In the genomic region with DNA sequence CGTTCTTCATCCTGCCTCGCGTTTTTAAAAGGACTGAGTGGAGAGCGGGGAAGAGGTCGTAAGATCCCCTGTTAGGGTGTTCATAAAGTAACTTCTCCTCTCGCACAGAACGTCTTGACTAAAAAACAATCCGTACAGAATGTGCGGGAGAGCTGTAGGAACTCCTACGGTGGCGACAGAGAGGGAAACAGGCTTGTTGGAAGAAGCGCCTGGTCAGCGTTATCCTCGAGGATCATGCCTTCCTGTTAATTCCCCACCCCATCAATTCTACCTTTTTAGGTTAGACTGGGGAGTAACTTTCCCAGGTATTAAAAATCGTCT, we compare ENCODE assay signal across 8 cellular contexts. TPM values are rescaled to one million over a fixed set of nuclear protein-coding genes. Genes with fewer than 3 reads are reported as not detected.
DNase-seq lines count a peak whose midpoint lies in the region; ATAC-seq and TF ChIP-seq lines count a peak whose summit lies in the region.

No MANE protein-coding gene starts in this region.

- DNase-seq in DMS79 treated with DMSO at 0.1 percent for 48 hours (lab: John Stamatoyannopoulos, UW) (peak; percentile 82), activated B cell treated with CpG ODN at 0.5 μM for 24 hours (peak; percentile 18), cardiac muscle cell (ENCODE audit: low read depth in 1 of 2, low spot score in 1 of 2) (no peak), renal cortical epithelial cell (ENCODE audit: low read depth) (peak; percentile 48), SHP77 treated with DMSO at 0.1 percent for 48 hours (lab: John Stamatoyannopoulos, UW) (no peak)
- DNase-seq in activated CD4-positive, alpha-beta T cell treated with anti-CD3 and anti-CD28 coated beads, Interleukin-2, amount 50 U/mL, for 4 hours: no peak

- H3K27me3 Mint-ChIP-seq in activated B cell treated with CpG ODN at 0.5 μM for 24 hours: no peaks in the 10 kb centered on the region

- no peaks in the 10 kb centered on the region for H3K9me3 Mint-ChIP-seq in activated B cell treated with CpG ODN at 0.5 μM for 24 hours

- H3K27ac Mint-ChIP-seq in activated B cell treated with CpG ODN at 0.5 μM for 24 hours: peak overlapping the region; percentile 96

- CTCF ChIA-PET in activated B cell treated with CpG ODN at 0.5 μM for 24 hours (lab: Charles Lee): no interaction called here

- no peaks in the 10 kb centered on the region for H3K9me3 ChIP-seq in cardiac muscle cell (ENCODE audit: low read depth)

- H3K36me3 ChIP-seq in cardiac muscle cell: no peaks in the 10 kb centered on the region

- peaks cover 27% of the 10 kb centered on the region for H3K4me1 Mint-ChIP-seq in activated B cell treated with CpG ODN at 0.5 μM for 24 hours

- H3K4me3 Mint-ChIP-seq in activated B cell treated with CpG ODN at 0.5 μM for 24 hours: peak overlapping the region; percentile 96

- intact Hi-C loops in activated B cell treated with CpG ODN at 0.5 μM for 24 hours (cut with micrococcal nuclease): loop anchor here (1.0 to 10.0 kb wide), 11 partner anchors 23 to 1850 kb away; a partner anchor contains a TSS

- peaks cover 37% of the 10 kb centered on the region for H3K36me3 Mint-ChIP-seq in activated B cell treated with CpG ODN at 0.5 μM for 24 hours (ENCODE audit: low read depth)

- peak overlapping the region; percentile 79 for H3K4me3 ChIP-seq in cardiac muscle cell

- ATAC-seq in GM19463 (IDR thresholded peaks at IDR 0.05; ENCODE audit: unreplicated experiment): peak; percentile 4
- peak; percentile 4 for ATAC-seq in HG03571 (IDR thresholded peaks at IDR 0.05; ENCODE audit: unreplicated experiment)
- peak; percentile 0 for ATAC-seq in activated B cell treated with CpG ODN at 0.5 μM for 24 hours (ENCODE audit: low read depth)

- H3K4me1 ChIP-seq in cardiac muscle cell (ENCODE audit: low read depth): peaks cover 20% of the 10 kb centered on the region

- H3K27me3 ChIP-seq in cardiac muscle cell: no peaks in the 10 kb centered on the region

- H3K27ac ChIP-seq in cardiac muscle cell: peak overlapping the region; percentile 93

- no peak for TF ChIP-seq CTCF in activated B cell treated with CpG ODN at 0.5 μM for 24 hours (IDR thresholded peaks at IDR 0.05)
- TF ChIP-seq CTCF in cardiac muscle cell (IDR thresholded peaks at IDR 0.05; ENCODE audit: low read depth, low read length): no peak

- POLR2A ChIA-PET in activated B cell treated with CpG ODN at 0.5 μM for 24 hours (lab: Charles Lee): interaction anchor here (0.5 to 4.0 kb wide), 12 partner anchors 14 to 1274 kb away, joined by 3 to 29 read pairs (median 4); a partner anchor contains a TSS

RNA-seq across cellular contexts. Expression of a gene that starts 0.4 kb away (rescaled TPM):
- total RNA-seq in activated B cell treated with CpG ODN at 0.5 μM for 24 hours (105 and 128 TPM in 2 replicates), cardiac muscle cell (12.3 and 18.5 TPM in 2 replicates), renal cortical epithelial cell (107 and 169 TPM in 2 replicates)
- polyA plus RNA-seq in cardiac muscle cell: 24.1 and 41.1 TPM in 2 replicates

RNA-seq across cellular contexts. Expression of a gene that starts 22.9 kb away (rescaled TPM):
- total RNA-seq in activated B cell treated with CpG ODN at 0.5 μM for 24 hours (5.2 and 6.5 TPM in 2 replicates), cardiac muscle cell (0.14 and 0.63 TPM in 2 replicates), renal cortical epithelial cell (0.65 and 1.9 TPM in 2 replicates)
- 0.12 and 2.3 TPM in 2 replicates for polyA plus RNA-seq in cardiac muscle cell

Comparison
In these comparisons a context has a peak if more than half of its experiments do, and no peak if none do; other contexts are left out.
1. DNase-seq: peak in DMS79 treated with DMSO at 0.1 percent for 48 hours (single experiment), activated B cell treated with CpG ODN at 0.5 μM for 24 hours (single experiment) and renal cortical epithelial cell (single experiment); none in cardiac muscle cell (0 of 2), SHP77 treated with DMSO at 0.1 percent for 48 hours (single experiment) and activated CD4-positive, alpha-beta T cell treated with anti-CD3 and anti-CD28 coated beads, Interleukin-2, amount 50 U/mL, for 4 hours (0 of 2).
2. Peak in every context shown above with its lines, with median percentiles within 50 percentile points of each other: ATAC-seq.